Comparison of ENCODE assay signal across 8 cellular contexts in genomic region chr12:123384318-123384993, GRCh38.
DNase-seq lines count a peak whose midpoint lies in the region; ATAC-seq and TF ChIP-seq lines count a peak whose summit lies in the region.

No MANE protein-coding gene starts in this region.

- no peak for TF ChIP-seq CTCF in epithelial cell of esophagus (IDR thresholded peaks at IDR 0.05; ENCODE audit: insufficient read depth, low read depth, low read length, missing control alignments)

- H3K36me3 Mint-ChIP-seq in T-helper 2 cell treated with Interferon-gamma antibody and Interleukin-4, amounts not matched to agents 5 μg/mL and 100 μg/mL, for 36 hours (ENCODE audit: low read depth): no peaks in the 10 kb centered on the region

- H3K27me3 Mint-ChIP-seq in T-helper 2 cell treated with Interferon-gamma antibody and Interleukin-4, amounts not matched to agents 5 μg/mL and 100 μg/mL, for 36 hours (ENCODE audit: low read depth): no peaks in the 10 kb centered on the region

- peak overlapping the region; percentile 75 for H3K27ac Mint-ChIP-seq in T-helper 2 cell treated with Interferon-gamma antibody and Interleukin-4, amounts not matched to agents 5 μg/mL and 100 μg/mL, for 36 hours

- no peaks in the 10 kb centered on the region for H3K36me3 ChIP-seq in neuron (ENCODE audit: insufficient read depth, low read length)

- no peaks in the 10 kb centered on the region for H3K27me3 ChIP-seq in neuron (ENCODE audit: insufficient read depth, low read length)

- H3K9me3 Mint-ChIP-seq in T-helper 2 cell treated with Interferon-gamma antibody and Interleukin-4, amounts not matched to agents 5 μg/mL and 100 μg/mL, for 36 hours: no peaks in the 10 kb centered on the region

- no peaks in the 10 kb centered on the region for H3K9me3 ChIP-seq in neuron (ENCODE audit: low read length)

- H3K4me3 Mint-ChIP-seq in T-helper 2 cell treated with Interferon-gamma antibody and Interleukin-4, amounts not matched to agents 5 μg/mL and 100 μg/mL, for 36 hours: peak overlapping the region; percentile 95

- ATAC-seq in GM18498 (IDR thresholded peaks at IDR 0.05; ENCODE audit: unreplicated experiment): peak; percentile 0
- no peak for ATAC-seq in HG03457 (IDR thresholded peaks at IDR 0.05; ENCODE audit: unreplicated experiment)
- no peak for ATAC-seq in GM21390 (IDR thresholded peaks at IDR 0.05; ENCODE audit: unreplicated experiment)

- peak overlapping the region; percentile 20 for H2AFZ ChIP-seq in neuron (ENCODE audit: low read depth, low read length)

- H3K4me3 ChIP-seq in epithelial cell of esophagus (ENCODE audit: low read length): peak overlapping the region; percentile 64
- H3K4me3 ChIP-seq in neuron (ENCODE audit: low read length): peak overlapping the region; percentile 68

- H3K4me1 ChIP-seq in neuron (ENCODE audit: insufficient read depth, low read length): peaks cover 15% of the 10 kb centered on the region

- H3K4me1 Mint-ChIP-seq in T-helper 2 cell treated with Interferon-gamma antibody and Interleukin-4, amounts not matched to agents 5 μg/mL and 100 μg/mL, for 36 hours (ENCODE audit: low read depth): peaks cover 26% of the 10 kb centered on the region

- DNase-seq in AG08396 (ENCODE audit: low spot score): peak; percentile 38
- peak; percentile 42 for DNase-seq in T-helper 2 cell treated with Interferon-gamma antibody and Interleukin-4, amounts not matched to agents 5 μg/mL and 100 μg/mL, for 36 hours (ENCODE audit: low spot score)
- peak; percentile 32 for DNase-seq in epithelial cell of esophagus (ENCODE audit: low read depth)
- no peak for DNase-seq in medulla oblongata (ENCODE audit: extremely low spot score)
